In the genomic region with DNA sequence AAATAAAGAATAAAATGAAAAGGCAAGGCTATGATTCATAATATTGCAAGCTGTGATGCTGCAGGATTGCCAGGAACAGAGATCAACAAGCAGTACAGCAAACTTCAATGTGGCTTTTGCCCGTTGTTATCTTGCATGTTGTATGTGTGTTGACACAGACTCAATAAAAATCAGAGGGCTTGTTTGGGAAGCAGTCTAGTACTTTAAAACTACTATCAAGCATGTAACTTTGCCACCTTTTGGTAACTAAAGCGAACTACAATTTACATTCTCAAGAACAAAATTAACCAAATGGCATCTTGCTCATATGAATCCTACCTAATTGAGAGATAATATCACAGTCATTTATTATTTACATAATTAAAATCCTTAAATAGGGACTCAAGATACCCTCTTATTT, we compare ENCODE assay signal across 9 cellular contexts.
DNase-seq lines count a peak whose midpoint lies in the region; ATAC-seq and TF ChIP-seq lines count a peak whose summit lies in the region.
"Had no signal": no experiment of that assay in that cellular context is flagged by ENCODE, and none has a peak within 500 bp of the region (broad histone marks: within the 10 kb centered on the region; RNA-seq: fewer than 3 reads in every experiment).

No MANE protein-coding gene starts in this region.

- intact Hi-C loops in prostate gland (cut with DNase I) = no loop called here

- H3K36me3 ChIP-seq in prostate gland = no peaks in the 10 kb centered on the region
- H3K36me3 ChIP-seq: neutrophil had no signal

- ATAC-seq in GM21825 (IDR thresholded peaks at IDR 0.05; ENCODE audit: unreplicated experiment) = no peak

- H3K36me3 Mint-ChIP-seq in chondrocyte (ENCODE audit: low read depth) = no peaks in the 10 kb centered on the region
- H3K36me3 Mint-ChIP-seq in activated naive CD4-positive, alpha-beta T cell treated with anti-CD3 and anti-CD28 coated beads, Interleukin-2, amount 10 ng/mL, durations not matched to agents 7 days and 5 days = no peaks in the 10 kb centered on the region

- WGBS in prostate gland = 5% methylated on average over 2 of the region's 2 CpGs

- H3K4me3 ChIP-seq in NB4 (ENCODE audit: low read depth, low read length) (no peak overlapping the region), prostate gland (no peak overlapping the region)

- peak; percentile 5 for TF ChIP-seq CTCF in NB4 (IDR thresholded peaks at IDR 0.05; ENCODE audit: low read depth, low read length)
- peak; percentile 78 for TF ChIP-seq CTCF in chondrocyte (IDR thresholded peaks at IDR 0.05)
- TF ChIP-seq CTCF in prostate gland (IDR thresholded peaks at IDR 0.05) = peak in 3 of 4 experiments; percentile 30 to 63 (median 40)

- DNase-seq in NOMO-1 treated with DMSO at 0.1 percent for 48 hours (lab: John Stamatoyannopoulos, UW; ENCODE audit: unreplicated experiment) = peak; percentile 0
- no peak for DNase-seq in NOMO-1 treated with dmso at 0.1 percent for 144 hours (lab: John Stamatoyannopoulos, UW; ENCODE audit: unreplicated experiment)
- DNase-seq in NB4 (ENCODE audit: low read depth) = peak; percentile 19
- no peak for DNase-seq in chondrocyte (ENCODE audit: low spot score)
- peak; percentile 35 for DNase-seq in prostate gland (ENCODE audit: low spot score)
- DNase-seq in activated naive CD4-positive, alpha-beta T cell treated with anti-CD3 and anti-CD28 coated beads, Interleukin-2, amount 10 ng/mL, durations not matched to agents 7 days and 5 days = no peak
- no peak for DNase-seq in effector CD4-positive, alpha-beta T cell

- no peaks in the 10 kb centered on the region for H3K9me3 ChIP-seq in prostate gland
- H3K9me3 ChIP-seq: neutrophil had no signal

- H3K27ac Mint-ChIP-seq in chondrocyte (ENCODE audit: unreplicated experiment) = no peak overlapping the region
- no peak overlapping the region for H3K27ac Mint-ChIP-seq in activated naive CD4-positive, alpha-beta T cell treated with anti-CD3 and anti-CD28 coated beads, Interleukin-2, amount 10 ng/mL, durations not matched to agents 7 days and 5 days

- no peak overlapping the region for H3K27ac ChIP-seq in prostate gland
- H3K27ac ChIP-seq: neutrophil had no signal

- TF ChIP-seq POLR2A in NB4 (IDR thresholded peaks at IDR 0.05; ENCODE audit: extremely low read depth, insufficient read length) (no peak), prostate gland (IDR thresholded peaks at IDR 0.05) (no peak)

- no peaks in the 10 kb centered on the region for H3K27me3 ChIP-seq in prostate gland (replicated peaks; ENCODE audit: insufficient read depth)
- H3K27me3 ChIP-seq: neutrophil had no signal

- no peaks in the 10 kb centered on the region for H3K4me1 Mint-ChIP-seq in chondrocyte (ENCODE audit: low read depth)
- H3K4me1 Mint-ChIP-seq in activated naive CD4-positive, alpha-beta T cell treated with anti-CD3 and anti-CD28 coated beads, Interleukin-2, amount 10 ng/mL, durations not matched to agents 7 days and 5 days = no peaks in the 10 kb centered on the region

- H3K27me3 Mint-ChIP-seq in chondrocyte (ENCODE audit: low read depth) = peaks cover 25% of the 10 kb centered on the region
- H3K27me3 Mint-ChIP-seq in activated naive CD4-positive, alpha-beta T cell treated with anti-CD3 and anti-CD28 coated beads, Interleukin-2, amount 10 ng/mL, durations not matched to agents 7 days and 5 days = no peaks in the 10 kb centered on the region

- no peak overlapping the region for H3K4me3 Mint-ChIP-seq in chondrocyte (ENCODE audit: unreplicated experiment)
- no peak overlapping the region for H3K4me3 Mint-ChIP-seq in activated naive CD4-positive, alpha-beta T cell treated with anti-CD3 and anti-CD28 coated beads, Interleukin-2, amount 10 ng/mL, durations not matched to agents 7 days and 5 days

- CTCF ChIA-PET in activated naive CD4-positive, alpha-beta T cell treated with anti-CD3 and anti-CD28 coated beads, Interleukin-2, amount 10 ng/mL, durations not matched to agents 7 days and 5 days (lab: Charles Lee) = no interaction called here

- H3K9me3 Mint-ChIP-seq in chondrocyte (ENCODE audit: low read depth) = peaks cover 2% of the 10 kb centered on the region
- H3K9me3 Mint-ChIP-seq in activated naive CD4-positive, alpha-beta T cell treated with anti-CD3 and anti-CD28 coated beads, Interleukin-2, amount 10 ng/mL, durations not matched to agents 7 days and 5 days = no peaks in the 10 kb centered on the region

- H3K4me1 ChIP-seq in prostate gland (replicated peaks) = no peaks in the 10 kb centered on the region

Comparison
In these comparisons a context has a peak if more than half of its experiments do, and no peak if none do; other contexts are left out.
1. DNase-seq: peak in NOMO-1 treated with DMSO at 0.1 percent for 48 hours (single experiment), NB4 (single experiment) and prostate gland (single experiment); none in NOMO-1 treated with dmso at 0.1 percent for 144 hours (single experiment), chondrocyte (single experiment), activated naive CD4-positive, alpha-beta T cell treated with anti-CD3 and anti-CD28 coated beads, Interleukin-2, amount 10 ng/mL, durations not matched to agents 7 days and 5 days (single experiment) and effector CD4-positive, alpha-beta T cell (single experiment).
2. CTCF ChIP-seq: peak in every context shown above with its lines; median percentile 78 in chondrocyte; 40 in prostate gland; 5 in NB4.